ENCODE assay signal across 8 cellular contexts in genomic region chr1:235504122-235504493, GRCh38. TPM values are rescaled to one million over a fixed set of nuclear protein-coding genes. Genes with fewer than 3 reads are reported as not detected.
A peak's percentile ranks its signal among the peaks of the same experiment; 100 is the strongest.
DNase-seq lines count a peak whose midpoint lies in the region; ATAC-seq and TF ChIP-seq lines count a peak whose summit lies in the region.

B3GALNT2 (minus strand) TSS chr1:235504452; CDS start chr1:235504252, 200 bp downstream.

- peak; percentile 57 for ATAC-seq in activated CD4-positive, alpha-beta T cell treated with anti-CD3 and anti-CD28 coated beads for 36 hours
- ATAC-seq in HG02885 (IDR thresholded peaks at IDR 0.05; ENCODE audit: poor library complexity, unreplicated experiment): peak; percentile 44

- no peak for DNase-seq in activated CD4-positive, alpha-beta T cell treated with anti-CD3 and anti-CD28 coated beads for 36 hours
- no peak for DNase-seq in activated CD4-positive, alpha-beta T cell treated with anti-CD3 and anti-CD28 coated beads, Interleukin-2, amount 50 U/mL, for 1 hour
- DNase-seq in SK-N-SH (no peak), fibroblast of pulmonary artery (ENCODE audit: low read depth) (no peak), osteoblast (ENCODE audit: insufficient read length, low spot score, missing footprints) (no peak), Ammon's horn (ENCODE audit: low spot score) (no peak), HPDE6-E6E7 (ENCODE audit: extremely low spot score) (no peak)

- peak within 1 kb of the TSS; percentile 97 to 98 for H3K27ac ChIP-seq in SK-N-SH (ENCODE audit: low read depth in 2 of 2, low read length in 1 of 2)
- peak within 1 kb of the TSS; percentile 99 for H3K27ac ChIP-seq in osteoblast (ENCODE audit: low read depth, low read length)

- no peaks in the 10 kb centered on the region for H3K9me3 ChIP-seq in SK-N-SH
- no peaks in the 10 kb centered on the region for H3K9me3 ChIP-seq in osteoblast (ENCODE audit: low read depth, low read length)

- 0% methylated on average over 4 of the region's 48 CpGs for WGBS in SK-N-SH (ENCODE audit: low lambda C conversion rate)

- H3K27me3 Mint-ChIP-seq in activated CD4-positive, alpha-beta T cell treated with anti-CD3 and anti-CD28 coated beads for 36 hours: no peaks in the 10 kb centered on the region

- intact Hi-C loops in activated CD4-positive, alpha-beta T cell treated with anti-CD3 and anti-CD28 coated beads for 36 hours (cut with DNase I, micrococcal nuclease): loop anchor here (1.0 to 10.0 kb wide), 18 partner anchors 137 to 1291 kb away; partner anchors contain the start of genes ARID4B (in 2 of the 2), GGPS1 (in 2 of the 2), MTR (in 2 of the 2) and ERO1B (in 1 of the 2)

- H3K79me2 ChIP-seq in SK-N-SH (ENCODE audit: insufficient read depth) (peaks cover 47% of the 10 kb centered on the region), osteoblast (ENCODE audit: insufficient read depth, low read length) (peaks cover 37% of the 10 kb centered on the region)

- H3K9me2 ChIP-seq in SK-N-SH: no peaks in the 10 kb centered on the region

- H4K20me1 ChIP-seq in SK-N-SH (ENCODE audit: insufficient read depth) (peaks cover 20% of the 10 kb centered on the region), osteoblast (ENCODE audit: insufficient read depth, low read length) (peaks cover 8% of the 10 kb centered on the region)

- H3K4me3 ChIP-seq in SK-N-SH (ENCODE audit: low read depth in 2 of 2, low read length in 1 of 2): peak within 1 kb of the TSS; percentile 60 to 76
- peak within 1 kb of the TSS; percentile 87 for H3K4me3 ChIP-seq in fibroblast of pulmonary artery (replicated peaks; ENCODE audit: low read depth, low read length)
- H3K4me3 ChIP-seq in osteoblast (ENCODE audit: insufficient read depth, low read length): peak within 1 kb of the TSS; percentile 87

- H3K36me3 ChIP-seq in SK-N-SH (replicated peaks in 1 of 2; ENCODE audit: control insufficient read depth in 1 of 2, insufficient read depth in 2 of 2, low read length in 1 of 2) (no peaks in the 10 kb centered on the region), osteoblast (ENCODE audit: insufficient read depth, low read length) (no peaks in the 10 kb centered on the region)

- CTCF ChIA-PET in activated CD4-positive, alpha-beta T cell treated with anti-CD3 and anti-CD28 coated beads for 36 hours (lab: Charles Lee): interaction anchor here (0.5 to 3.2 kb wide), 12 partner anchors 9 to 1756 kb away, joined by 3 to 13 read pairs (median 3); partner anchors contain the start of gene COA6
- CTCF ChIA-PET in SK-N-SH (lab: Yijun Ruan, JAX): interaction anchor here (0.5 to 2.8 kb wide), 30 partner anchors 9 to 470 kb away, joined by 3 to 13 read pairs (median 4); no protein-coding TSS in a partner anchor

- TF ChIP-seq RAD21 in SK-N-SH (IDR thresholded peaks at IDR 0.05; ENCODE audit: low read length): no peak

- H2AFZ ChIP-seq in SK-N-SH (ENCODE audit: low read depth): peak within 1 kb of the TSS; percentile 82
- H2AFZ ChIP-seq in osteoblast (ENCODE audit: low read length): peak within 1 kb of the TSS; percentile 99

- H3K4me1 ChIP-seq in SK-N-SH (ENCODE audit: control insufficient read depth in 1 of 2, insufficient read depth in 2 of 2, low read depth in 1 of 2, low read length in 1 of 2): peaks cover 5 to 13% of the 10 kb centered on the region in 2 experiments; a peak in 3 of 4 replicates
- peaks cover 6% of the 10 kb centered on the region for H3K4me1 ChIP-seq in osteoblast (ENCODE audit: insufficient read depth, low read length)

- peaks cover 30% of the 10 kb centered on the region for H3K4me1 Mint-ChIP-seq in activated CD4-positive, alpha-beta T cell treated with anti-CD3 and anti-CD28 coated beads for 36 hours

- peaks cover 27% of the 10 kb centered on the region for H3F3A ChIP-seq in SK-N-SH (replicated peaks; ENCODE audit: insufficient read depth)

- TF ChIP-seq CTCF in SK-N-SH (IDR thresholded peaks at IDR 0.05) (no peak), fibroblast of pulmonary artery (IDR thresholded peaks at IDR 0.05; ENCODE audit: low read length, missing control alignments) (no peak), osteoblast (IDR thresholded peaks at IDR 0.05; ENCODE audit: extremely low read depth, low read depth, low read length) (no peak)

- H3K9me3 Mint-ChIP-seq in activated CD4-positive, alpha-beta T cell treated with anti-CD3 and anti-CD28 coated beads for 36 hours (ENCODE audit: low read depth): no peaks in the 10 kb centered on the region

- POLR2A ChIA-PET in activated CD4-positive, alpha-beta T cell treated with anti-CD3 and anti-CD28 coated beads for 36 hours (lab: Charles Lee): interaction anchor here (0.6 to 1.6 kb wide), 10 partner anchors 11 to 1044 kb away, joined by 3 to 7 read pairs (median 4); partner anchors contain the start of genes ARID4B, GGPS1 and LYST
- POLR2A ChIA-PET in SK-N-SH (lab: Yijun Ruan, JAX): interaction anchor here (1.1 to 1.3 kb wide), 3 partner anchors 15 to 375 kb away, joined by 3 to 5 read pairs (median 3); partner anchors contain the start of gene TOMM20

- H3K36me3 Mint-ChIP-seq in activated CD4-positive, alpha-beta T cell treated with anti-CD3 and anti-CD28 coated beads for 36 hours (ENCODE audit: low read depth): no peaks in the 10 kb centered on the region

- H3K27me3 ChIP-seq in SK-N-SH (ENCODE audit: insufficient read depth) (no peaks in the 10 kb centered on the region), osteoblast (ENCODE audit: insufficient read depth, low read length) (no peaks in the 10 kb centered on the region)

- H3K4me3 Mint-ChIP-seq in activated CD4-positive, alpha-beta T cell treated with anti-CD3 and anti-CD28 coated beads for 36 hours: peak within 1 kb of the TSS; percentile 93

- no peak; a peak in 1 of 4 replicates for TF ChIP-seq EP300 in SK-N-SH (IDR thresholded peaks at IDR 0.05; ENCODE audit: borderline replicate concordance in 1 of 2, low read depth in 1 of 2, low read length in 1 of 2)

- H3K27ac Mint-ChIP-seq in activated CD4-positive, alpha-beta T cell treated with anti-CD3 and anti-CD28 coated beads for 36 hours: peak within 1 kb of the TSS; percentile 98

- H3K4me2 ChIP-seq in SK-N-SH: peak within 1 kb of the TSS; percentile 95
- H3K4me2 ChIP-seq in osteoblast (ENCODE audit: insufficient read depth, low read length): peak within 1 kb of the TSS; percentile 89

- peak within 1 kb of the TSS; percentile 93 for H3K9ac ChIP-seq in SK-N-SH

TF ChIP-seq in SK-N-SH, 30 proteins besides CTCF, POLR2A, EP300 and RAD21:
- no peak for TF ChIP-seq MXI1 (IDR thresholded peaks at IDR 0.05; ENCODE audit: low read depth, low read length)
TF ChIP-seq in SK-N-SH: peak in this region for 0.

RNA-seq across cellular contexts. Expression of gene B3GALNT2, which starts in this region (rescaled TPM):
- 10 to 100 TPM; 10.1 to 12.0 TPM for total RNA-seq in activated CD4-positive, alpha-beta T cell treated with anti-CD3 and anti-CD28 coated beads for 36 hours
- polyA plus RNA-seq in SK-N-SH (2012; rRNA removed): 15.5 and 21.8 TPM in 2 replicates
- 20.5 and 21.0 TPM in 2 replicates for polyA plus RNA-seq in SK-N-SH (2012; cell fraction: cytosol; rRNA removed)
- polyA plus RNA-seq in SK-N-SH (2012; cell fraction: nucleus; rRNA removed): 13.1 and 23.9 TPM in 2 replicates
- 28.9 and 34.7 TPM in 2 replicates for total RNA-seq in osteoblast
